19 cellular contexts compared by ENCODE assay signal in the genomic region with DNA sequence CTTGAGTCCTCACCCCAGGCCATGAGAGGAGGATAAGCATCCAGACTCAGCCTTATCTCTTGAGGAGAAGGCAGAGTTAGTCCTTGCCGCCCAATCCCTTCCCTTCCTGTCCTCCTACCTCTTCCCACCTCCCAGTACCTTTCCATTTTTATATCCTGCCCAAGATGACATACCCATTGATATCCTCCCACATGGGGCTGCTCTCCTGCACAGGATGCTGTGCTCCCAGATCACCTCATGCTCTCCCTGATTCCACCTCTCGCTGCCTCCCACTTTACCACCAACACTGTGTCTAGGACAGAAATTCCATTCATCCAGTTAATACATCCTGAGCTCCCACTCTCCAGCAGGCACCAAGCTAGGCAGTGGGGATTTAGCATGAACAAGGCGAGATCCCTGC.
A peak's percentile ranks its signal among the peaks of the same experiment; 100 is the strongest.
DNase-seq lines count a peak whose midpoint lies in the region; ATAC-seq, FAIRE-seq and TF ChIP-seq lines count a peak whose summit lies in the region.
"Had no signal": no experiment of that assay in that cellular context is flagged by ENCODE, and none has a peak within 500 bp of the region (broad histone marks: within the 10 kb centered on the region; RNA-seq: fewer than 3 reads in every experiment).

No MANE protein-coding gene starts in this region.

- FAIRE-seq in HTR-8/SVneo (lab: Jason Lieb, UNC) (peak; percentile 44), bronchial epithelial cell (lab: Jason Lieb, UNC) (peak; percentile 13)
- FAIRE-seq: A204.1, GM12878 had no signal

- ATAC-seq in GM18907 (IDR thresholded peaks at IDR 0.05; ENCODE audit: unreplicated experiment): no peak
- ATAC-seq in HG02798 (IDR thresholded peaks at IDR 0.05; ENCODE audit: poor library complexity, unreplicated experiment): no peak
- ATAC-seq: GM12878, GM23338, HCT116 had no signal

- no peak overlapping the region for H3K4me3 Mint-ChIP-seq in nephron
- H3K4me3 Mint-ChIP-seq: GM23338 had no signal

- no peaks in the 10 kb centered on the region for H3K27me3 Mint-ChIP-seq in nephron (ENCODE audit: low read depth)

- H3K4me3 ChIP-seq in bronchial epithelial cell (ENCODE audit: low read depth, low read length): no peak overlapping the region
- no peak overlapping the region for H3K4me3 ChIP-seq in stomach smooth muscle (ENCODE audit: low read length in 2 of 2)
- H3K4me3 ChIP-seq: BLaER1 treated with 17β-estradiol and CSF1 and Interleukin-3, amounts not matched to agents 10 nM and 100 nM; GM12878; GM23338 had no signal

- peak overlapping the region; percentile 2 for H3K27ac ChIP-seq in stomach smooth muscle (ENCODE audit: low read length)
- H3K27ac ChIP-seq: BLaER1 treated with 17β-estradiol and CSF1 and Interleukin-3, amounts not matched to agents 10 nM and 100 nM had no signal

- no peak overlapping the region for H3K9ac ChIP-seq in stomach smooth muscle (ENCODE audit: low read length in 2 of 2)
- H3K9ac ChIP-seq: BLaER1 treated with 17β-estradiol and CSF1 and Interleukin-3, amounts not matched to agents 10 nM and 100 nM had no signal

- H3K27ac Mint-ChIP-seq in nephron: peak overlapping the region in 2 of 3 experiments; percentile 22 to 75
- H3K27ac Mint-ChIP-seq: GM23338 had no signal

- H3K27me3 ChIP-seq in bronchial epithelial cell (ENCODE audit: control insufficient read depth, insufficient read depth, low read length) (no peaks in the 10 kb centered on the region), stomach smooth muscle (ENCODE audit: control insufficient read depth in 1 of 2, insufficient read depth in 2 of 2, low read length in 2 of 2) (no peaks in the 10 kb centered on the region)
- H3K27me3 ChIP-seq: BLaER1 treated with 17β-estradiol and CSF1 and Interleukin-3, amounts not matched to agents 10 nM and 100 nM had no signal

- H3K4me1 Mint-ChIP-seq in nephron: peaks cover 13% of the 10 kb centered on the region

- H3K36me3 ChIP-seq in bronchial epithelial cell (ENCODE audit: control insufficient read depth, insufficient read depth, low read length): no peaks in the 10 kb centered on the region
- H3K36me3 ChIP-seq in stomach smooth muscle (ENCODE audit: control insufficient read depth in 2 of 2, insufficient read depth in 2 of 2, low read length in 2 of 2): peaks cover 3 to 5% of the 10 kb centered on the region in 2 donors
- H3K36me3 ChIP-seq: BLaER1 treated with 17β-estradiol and CSF1 and Interleukin-3, amounts not matched to agents 10 nM and 100 nM had no signal

- DNase-seq in HTR-8/SVneo (ENCODE audit: insufficient read length, low spot score) (no peak), bronchial epithelial cell (ENCODE audit: low read depth) (no peak), NCI-H2171 (lab: John Stamatoyannopoulos, UW) (no peak)
- DNase-seq: DMS 273 treated with DMSO at 0.1 percent for 48 hours, GDM1, NCI-H1048, NCI-H1436 treated with DMSO at 0.1 percent for 48 hours, NCI-H2029 treated with DMSO at 0.1 percent for 48 hours, NCI-H510A treated with DMSO at 0.1 percent for 48 hours, NCI-H82 had no signal

- no peak for TF ChIP-seq CTCF in bronchial epithelial cell (IDR thresholded peaks at IDR 0.05; ENCODE audit: insufficient read depth, low read length, severe bottlenecking)
- no peak for TF ChIP-seq CTCF in nephron (IDR thresholded peaks at IDR 0.05; ENCODE audit: unreplicated experiment in 3 of 3)

- H3K36me3 Mint-ChIP-seq in nephron (ENCODE audit: low read depth): peaks cover 30% of the 10 kb centered on the region

- no peaks in the 10 kb centered on the region for H3K9me3 ChIP-seq in stomach smooth muscle (ENCODE audit: control insufficient read depth in 2 of 2, low read length in 2 of 2)

- H3K9me3 Mint-ChIP-seq in nephron: no peaks in the 10 kb centered on the region

- H3K4me1 ChIP-seq in stomach smooth muscle (ENCODE audit: control insufficient read depth, insufficient read depth, low read length): peaks cover 11% of the 10 kb centered on the region
